1 cellular context compared by ENCODE assay signal in the genomic region with DNA sequence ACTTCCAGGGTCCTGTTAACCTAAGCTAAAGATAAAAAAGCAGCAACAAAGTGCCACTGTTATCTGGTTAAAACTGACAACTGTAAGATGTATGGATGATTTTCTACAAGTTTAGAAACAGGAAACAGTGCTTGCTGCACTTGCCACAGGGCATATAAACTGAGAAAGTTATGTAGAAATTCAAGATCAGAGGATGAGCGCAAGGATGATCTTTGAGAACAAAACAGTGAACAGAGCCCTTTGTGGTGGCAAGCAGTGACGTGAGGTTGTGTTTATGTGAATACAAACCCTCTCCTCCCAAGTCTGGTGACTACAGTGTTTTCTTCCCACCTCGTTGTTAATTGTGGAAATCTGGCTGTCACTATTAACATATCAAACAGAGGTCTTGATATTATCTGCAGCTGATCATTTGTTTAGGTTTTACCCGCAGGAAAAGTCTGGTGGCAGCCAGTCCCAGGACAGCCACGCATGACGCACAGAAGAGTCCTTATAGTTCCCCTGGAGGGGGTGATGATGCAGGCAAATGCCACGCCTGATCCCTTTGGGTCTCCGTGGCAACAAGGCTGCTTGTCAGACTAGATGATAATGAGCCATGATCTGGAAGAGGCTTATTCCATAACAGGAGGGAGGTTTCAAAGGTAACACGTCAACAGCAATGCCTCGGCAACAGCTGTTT.
TF ChIP-seq lines count a peak whose summit lies in the region.

No MANE protein-coding gene starts in this region.

TF ChIP-seq in K562, 482 proteins besides CTCF, POLR2A, EP300 and RAD21 (continued from another document and continues in another):
- TF ChIP-seq ZNF445 (CRISPR knock-in tag; IDR thresholded peaks at IDR 0.05; ENCODE audit: low read depth) (no peak), DMBX1 (CRISPR knock-in tag; IDR thresholded peaks at IDR 0.05; ENCODE audit: borderline replicate concordance) (no peak), ARID2 (IDR thresholded peaks at IDR 0.05) (no peak), ZNF764 (CRISPR knock-in tag; IDR thresholded peaks at IDR 0.05; ENCODE audit: low read depth) (no peak), ARID3A (IDR thresholded peaks at IDR 0.05; ENCODE audit: borderline replicate concordance, low read depth, low read length) (no peak), SNIP1 (IDR thresholded peaks at IDR 0.05; ENCODE audit: low read depth) (no peak), SP2 (IDR thresholded peaks at IDR 0.05; ENCODE audit: extremely low read depth, low read depth, low read length, poor library complexity, severe bottlenecking) (no peak), KHSRP (IDR thresholded peaks at IDR 0.05) (no peak), ZNF830 (CRISPR knock-in tag; IDR thresholded peaks at IDR 0.05) (no peak), SRSF3 (IDR thresholded peaks at IDR 0.05; ENCODE audit: insufficient read depth, low read length) (no peak), SMARCE1 (IDR thresholded peaks at IDR 0.05) (no peak), ZFP30 (CRISPR knock-in tag; IDR thresholded peaks at IDR 0.05; ENCODE audit: borderline replicate concordance) (no peak), SMC3 (conservative IDR thresholded peaks at IDR 0.05; ENCODE audit: insufficient read depth, low read depth, low read length) (no peak), XRCC5 (IDR thresholded peaks at IDR 0.05; ENCODE audit: low read depth, low read length) (no peak), NFYB (IDR thresholded peaks at IDR 0.05; ENCODE audit: extremely low read depth, insufficient read length) (no peak), ATF3 (IDR thresholded peaks at IDR 0.05) (peak; percentile 58), ATF3 (CRISPR knock-in tag; conservative IDR thresholded peaks at IDR 0.05) (no peak), MED1 (CRISPR knock-in tag; IDR thresholded peaks at IDR 0.05; ENCODE audit: borderline replicate concordance) (no peak), NKRF (IDR thresholded peaks at IDR 0.05; ENCODE audit: borderline replicate concordance) (no peak), SETDB1 (IDR thresholded peaks at IDR 0.05; ENCODE audit: low read length) (no peak), RCOR1 (IDR thresholded peaks at IDR 0.05; ENCODE audit: borderline replicate concordance in 1 of 2, low read depth in 2 of 2, low read length in 2 of 2) (peak in 1 of 2 experiments; percentile 46; a peak in 1 of 4 replicates), ATF1 (CRISPR knock-in tag; IDR thresholded peaks at IDR 0.05) (no peak), ATF1 (tag; IDR thresholded peaks at IDR 0.05) (peak; percentile 75), TEAD2 (tag; IDR thresholded peaks at IDR 0.05) (no peak), FOSL1 (tag; conservative IDR thresholded peaks at IDR 0.05) (peak; percentile 65), ZNF592 (IDR thresholded peaks at IDR 0.05) (peak; percentile 49; the same call in 1 of the 2 replicates), ATF7 (IDR thresholded peaks at IDR 0.05) (peak; percentile 45; the same call in 1 of the 2 replicates), ZNF23 (CRISPR knock-in tag; IDR thresholded peaks at IDR 0.05) (no peak), ZNF778 (CRISPR knock-in tag; IDR thresholded peaks at IDR 0.05) (no peak), E2F3 (CRISPR knock-in tag; IDR thresholded peaks at IDR 0.05) (no peak), CREM (IDR thresholded peaks at IDR 0.05; ENCODE audit: low read depth) (peak; percentile 44; the same call in 1 of the 2 replicates), ESRRB (CRISPR knock-in tag; IDR thresholded peaks at IDR 0.05; ENCODE audit: borderline replicate concordance) (no peak), HLTF (IDR thresholded peaks at IDR 0.05) (no peak), MBD1 (CRISPR knock-in tag; IDR thresholded peaks at IDR 0.05) (no peak), GABPA (tag; conservative IDR thresholded peaks at IDR 0.05; ENCODE audit: low read depth) (0 out of 2 replicates have a peak, but pooled peaks have one; percentile 9), DNMT1 (IDR thresholded peaks at IDR 0.05) (no peak), EP400 (IDR thresholded peaks at IDR 0.05) (peak; percentile 24; the same call in 1 of the 2 replicates)
- TF ChIP-seq, protein P1, sequence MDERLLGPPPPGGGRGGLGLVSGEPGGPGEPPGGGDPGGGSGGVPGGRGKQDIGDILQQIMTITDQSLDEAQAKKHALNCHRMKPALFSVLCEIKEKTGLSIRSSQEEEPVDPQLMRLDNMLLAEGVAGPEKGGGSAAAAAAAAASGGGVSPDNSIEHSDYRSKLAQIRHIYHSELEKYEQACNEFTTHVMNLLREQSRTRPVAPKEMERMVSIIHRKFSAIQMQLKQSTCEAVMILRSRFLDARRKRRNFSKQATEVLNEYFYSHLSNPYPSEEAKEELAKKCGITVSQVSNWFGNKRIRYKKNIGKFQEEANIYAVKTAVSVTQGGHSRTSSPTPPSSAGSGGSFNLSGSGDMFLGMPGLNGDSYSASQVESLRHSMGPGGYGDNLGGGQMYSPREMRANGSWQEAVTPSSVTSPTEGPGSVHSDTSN (CRISPR knock-in tag; IDR thresholded peaks at IDR 0.05; ENCODE audit: low read depth) = no peak
- TF ChIP-seq, protein P1 (tag; conservative IDR thresholded peaks at IDR 0.05; ENCODE audit: low read depth) = peak; percentile 51; the same call in 1 of the 2 replicates
- TF ChIP-seq, protein P2, sequence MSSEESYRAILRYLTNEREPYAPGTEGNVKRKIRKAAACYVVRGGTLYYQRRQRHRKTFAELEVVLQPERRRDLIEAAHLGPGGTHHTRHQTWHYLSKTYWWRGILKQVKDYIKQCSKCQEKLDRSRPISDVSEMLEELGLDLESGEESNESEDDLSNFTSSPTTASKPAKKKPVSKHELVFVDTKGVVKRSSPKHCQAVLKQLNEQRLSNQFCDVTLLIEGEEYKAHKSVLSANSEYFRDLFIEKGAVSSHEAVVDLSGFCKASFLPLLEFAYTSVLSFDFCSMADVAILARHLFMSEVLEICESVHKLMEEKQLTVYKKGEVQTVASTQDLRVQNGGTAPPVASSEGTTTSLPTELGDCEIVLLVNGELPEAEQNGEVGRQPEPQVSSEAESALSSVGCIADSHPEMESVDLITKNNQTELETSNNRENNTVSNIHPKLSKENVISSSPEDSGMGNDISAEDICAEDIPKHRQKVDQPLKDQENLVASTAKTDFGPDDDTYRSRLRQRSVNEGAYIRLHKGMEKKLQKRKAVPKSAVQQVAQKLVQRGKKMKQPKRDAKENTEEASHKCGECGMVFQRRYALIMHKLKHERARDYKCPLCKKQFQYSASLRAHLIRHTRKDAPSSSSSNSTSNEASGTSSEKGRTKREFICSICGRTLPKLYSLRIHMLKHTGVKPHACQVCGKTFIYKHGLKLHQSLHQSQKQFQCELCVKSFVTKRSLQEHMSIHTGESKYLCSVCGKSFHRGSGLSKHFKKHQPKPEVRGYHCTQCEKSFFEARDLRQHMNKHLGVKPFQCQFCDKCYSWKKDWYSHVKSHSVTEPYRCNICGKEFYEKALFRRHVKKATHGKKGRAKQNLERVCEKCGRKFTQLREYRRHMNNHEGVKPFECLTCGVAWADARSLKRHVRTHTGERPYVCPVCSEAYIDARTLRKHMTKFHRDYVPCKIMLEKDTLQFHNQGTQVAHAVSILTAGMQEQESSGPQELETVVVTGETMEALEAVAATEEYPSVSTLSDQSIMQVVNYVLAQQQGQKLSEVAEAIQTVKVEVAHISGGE (CRISPR knock-in tag; IDR thresholded peaks at IDR 0.05) = no peak
- TF ChIP-seq, protein P3, sequence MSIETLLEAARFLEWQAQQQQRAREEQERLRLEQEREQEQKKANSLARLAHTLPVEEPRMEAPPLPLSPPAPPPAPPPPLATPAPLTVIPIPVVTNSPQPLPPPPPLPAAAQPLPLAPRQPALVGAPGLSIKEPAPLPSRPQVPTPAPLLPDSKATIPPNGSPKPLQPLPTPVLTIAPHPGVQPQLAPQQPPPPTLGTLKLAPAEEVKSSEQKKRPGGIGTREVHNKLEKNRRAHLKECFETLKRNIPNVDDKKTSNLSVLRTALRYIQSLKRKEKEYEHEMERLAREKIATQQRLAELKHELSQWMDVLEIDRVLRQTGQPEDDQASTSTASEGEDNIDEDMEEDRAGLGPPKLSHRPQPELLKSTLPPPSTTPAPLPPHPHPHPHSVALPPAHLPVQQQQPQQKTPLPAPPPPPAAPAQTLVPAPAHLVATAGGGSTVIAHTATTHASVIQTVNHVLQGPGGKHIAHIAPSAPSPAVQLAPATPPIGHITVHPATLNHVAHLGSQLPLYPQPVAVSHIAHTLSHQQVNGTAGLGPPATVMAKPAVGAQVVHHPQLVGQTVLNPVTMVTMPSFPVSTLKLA (conservative IDR thresholded peaks at IDR 0.05) = peak in 1 of 2 experiments; percentile 27; a peak in 1 of 4 replicates
